Comparison of ENCODE assay signal across 8 cellular contexts in the genomic region with DNA sequence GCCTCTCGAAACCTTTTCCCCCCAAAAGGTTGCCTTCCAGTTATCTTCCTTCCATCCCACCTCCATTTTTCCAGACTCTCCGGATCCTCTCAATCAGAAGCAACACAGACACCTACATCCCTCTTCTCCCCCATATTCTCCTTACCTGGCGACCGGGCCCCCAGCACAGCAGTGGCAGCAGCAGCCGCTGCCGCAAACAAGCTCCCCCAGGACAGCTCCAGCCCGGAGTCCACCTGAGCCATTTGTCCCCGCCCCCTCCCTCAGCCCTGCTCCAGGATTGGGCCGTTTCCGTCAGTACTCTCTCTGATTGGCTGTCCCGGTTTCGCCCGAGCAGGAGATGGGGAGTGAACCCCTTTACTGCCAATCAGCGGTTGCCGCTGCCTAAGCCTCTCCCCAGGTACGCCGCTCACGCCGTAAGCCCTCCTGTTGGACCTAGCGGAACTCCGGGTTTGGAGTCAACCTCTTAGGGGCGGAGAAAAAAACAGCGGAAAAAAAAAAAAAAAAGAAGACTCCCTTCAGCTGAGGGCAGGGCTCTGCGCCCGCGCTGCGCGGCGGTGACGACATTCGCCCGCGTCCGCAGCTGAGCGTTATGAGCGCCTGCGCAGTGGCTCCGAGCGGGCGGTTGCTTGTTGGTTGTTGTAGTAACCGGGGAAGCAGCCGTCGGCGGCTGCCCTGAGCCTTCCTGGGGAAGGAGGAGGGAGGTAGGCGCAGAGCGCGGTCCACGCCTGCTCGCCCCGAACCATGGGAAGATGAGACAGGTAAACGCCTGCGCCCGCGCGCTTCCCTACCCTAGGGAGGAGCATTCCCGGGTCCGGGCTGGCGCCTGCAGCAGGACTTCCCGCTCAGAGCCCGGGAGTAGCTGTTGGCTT. TPM values are rescaled to one million over a fixed set of nuclear protein-coding genes. Genes with fewer than 3 reads are reported as not detected.
DNase-seq lines count a peak whose midpoint lies in the region; ATAC-seq and TF ChIP-seq lines count a peak whose summit lies in the region.

A gene with protein sequence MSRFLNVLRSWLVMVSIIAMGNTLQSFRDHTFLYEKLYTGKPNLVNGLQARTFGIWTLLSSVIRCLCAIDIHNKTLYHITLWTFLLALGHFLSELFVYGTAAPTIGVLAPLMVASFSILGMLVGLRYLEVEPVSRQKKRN (minus strand): TSS at position 247 of the 869 bp plus-strand sequence. CDS start 3,374 bp downstream, outside the sequence.
A gene with protein sequence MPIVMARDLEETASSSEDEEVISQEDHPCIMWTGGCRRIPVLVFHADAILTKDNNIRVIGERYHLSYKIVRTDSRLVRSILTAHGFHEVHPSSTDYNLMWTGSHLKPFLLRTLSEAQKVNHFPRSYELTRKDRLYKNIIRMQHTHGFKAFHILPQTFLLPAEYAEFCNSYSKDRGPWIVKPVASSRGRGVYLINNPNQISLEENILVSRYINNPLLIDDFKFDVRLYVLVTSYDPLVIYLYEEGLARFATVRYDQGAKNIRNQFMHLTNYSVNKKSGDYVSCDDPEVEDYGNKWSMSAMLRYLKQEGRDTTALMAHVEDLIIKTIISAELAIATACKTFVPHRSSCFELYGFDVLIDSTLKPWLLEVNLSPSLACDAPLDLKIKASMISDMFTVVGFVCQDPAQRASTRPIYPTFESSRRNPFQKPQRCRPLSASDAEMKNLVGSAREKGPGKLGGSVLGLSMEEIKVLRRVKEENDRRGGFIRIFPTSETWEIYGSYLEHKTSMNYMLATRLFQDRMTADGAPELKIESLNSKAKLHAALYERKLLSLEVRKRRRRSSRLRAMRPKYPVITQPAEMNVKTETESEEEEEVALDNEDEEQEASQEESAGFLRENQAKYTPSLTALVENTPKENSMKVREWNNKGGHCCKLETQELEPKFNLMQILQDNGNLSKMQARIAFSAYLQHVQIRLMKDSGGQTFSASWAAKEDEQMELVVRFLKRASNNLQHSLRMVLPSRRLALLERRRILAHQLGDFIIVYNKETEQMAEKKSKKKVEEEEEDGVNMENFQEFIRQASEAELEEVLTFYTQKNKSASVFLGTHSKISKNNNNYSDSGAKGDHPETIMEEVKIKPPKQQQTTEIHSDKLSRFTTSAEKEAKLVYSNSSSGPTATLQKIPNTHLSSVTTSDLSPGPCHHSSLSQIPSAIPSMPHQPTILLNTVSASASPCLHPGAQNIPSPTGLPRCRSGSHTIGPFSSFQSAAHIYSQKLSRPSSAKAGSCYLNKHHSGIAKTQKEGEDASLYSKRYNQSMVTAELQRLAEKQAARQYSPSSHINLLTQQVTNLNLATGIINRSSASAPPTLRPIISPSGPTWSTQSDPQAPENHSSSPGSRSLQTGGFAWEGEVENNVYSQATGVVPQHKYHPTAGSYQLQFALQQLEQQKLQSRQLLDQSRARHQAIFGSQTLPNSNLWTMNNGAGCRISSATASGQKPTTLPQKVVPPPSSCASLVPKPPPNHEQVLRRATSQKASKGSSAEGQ (N-terminal part only) (plus strand): TSS at position 617 of the 869 bp plus-strand sequence. CDS start 1,904 bp downstream, outside the sequence.

- no peaks in the 10 kb centered on the region for H3K9me3 Mint-ChIP-seq in central memory CD8-positive, alpha-beta T cell

- 0 to 1% (median 0%) methylated on average over 57 to 60 of the region's 60 CpGs for WGBS in spleen, 5 donors

- TF ChIP-seq CTCF in spleen (IDR thresholded peaks at IDR 0.05 in 8 of 11, conservative IDR thresholded peaks at IDR 0.05 in 3 of 11), result peak in 2 of 11 experiments; percentile 23 to 38

- ATAC-seq in GM19023 (IDR thresholded peaks at IDR 0.05; ENCODE audit: unreplicated experiment), result peak; percentile 97
- peak; percentile 95 for ATAC-seq in HG03280 (IDR thresholded peaks at IDR 0.05; ENCODE audit: unreplicated experiment)
- ATAC-seq in central memory CD8-positive, alpha-beta T cell (replicated peaks; ENCODE audit: extremely low read depth, poor library complexity, severe bottlenecking), result peak; percentile 96

- DNase-seq in AG08396 (ENCODE audit: low spot score), result peak; percentile 95
- peak; percentile 100 for DNase-seq in NCI-H345 treated with DMSO at 0.1 percent for 48 hours (lab: John Stamatoyannopoulos, UW; ENCODE audit: unreplicated experiment)
- DNase-seq in activated CD4-positive, CD25-positive, alpha-beta regulatory T cell (lab: John Stamatoyannopoulos, UW), result peak; percentile 91 to 96 (median 96)
- DNase-seq in central memory CD8-positive, alpha-beta T cell (ENCODE audit: low spot score in 2 of 2), result peak; percentile 91 to 95
- DNase-seq in inferior parietal cortex (ENCODE audit: extremely low spot score), result peak; percentile 94
- DNase-seq in spleen, result peak; percentile 99

- H3K4me1 Mint-ChIP-seq in central memory CD8-positive, alpha-beta T cell, result peaks cover 28% of the 10 kb centered on the region

- no peaks in the 10 kb centered on the region for H3K9me3 ChIP-seq in spleen

- peaks cover 10 to 54% (median 23%) of the 10 kb centered on the region in 6 donors for H3K4me1 ChIP-seq in spleen

- intact Hi-C loops in spleen (cut with DNase I; ENCODE audit: low total_unique reads), result no loop called here

- peaks cover 0 to 42% (median 13%) of the 10 kb centered on the region in 6 donors for H3K36me3 ChIP-seq in spleen

- H3K4me3 ChIP-seq in spleen, result peak within 1 kb of the TSS; percentile 73 to 100 (median 94)

- H3K27ac ChIP-seq in spleen, result peak within 1 kb of the TSS; percentile 74 to 90 (median 87)

- H3K36me3 Mint-ChIP-seq in central memory CD8-positive, alpha-beta T cell (ENCODE audit: insufficient read depth), result peaks cover 17% of the 10 kb centered on the region

- peak in 2 of 3 donors; percentile 23 to 36 for TF ChIP-seq POLR2A in spleen (IDR thresholded peaks at IDR 0.05)

- peak within 1 kb of the TSS; percentile 98 for H3K27ac Mint-ChIP-seq in central memory CD8-positive, alpha-beta T cell (ENCODE audit: low read depth)

- H3K27me3 ChIP-seq in spleen (replicated peaks in 1 of 7), result no peaks in the 10 kb centered on the region

- H3K4me3 Mint-ChIP-seq in central memory CD8-positive, alpha-beta T cell, result peak within 1 kb of the TSS; percentile 92

- H3K27me3 Mint-ChIP-seq in central memory CD8-positive, alpha-beta T cell, result no peaks in the 10 kb centered on the region

RNA-seq across cellular contexts. Expression of the first gene that starts in this region (rescaled TPM):
- total RNA-seq in spleen, result 1 to 10 TPM; 6.1 to 8.6 (median 7.1) TPM
- polyA plus RNA-seq in spleen, result 10 to 100 TPM in 1 of 3 donors, 1 to 10 TPM in 2; 8.7 to 11.1 (median 9.4) TPM

RNA-seq across cellular contexts. Expression of the second gene that starts in this region (rescaled TPM):
- total RNA-seq in spleen, result 10 to 100 TPM; 23.5 to 44.1 (median 36.2) TPM
- polyA plus RNA-seq in spleen, result 1 to 10 TPM; 4.5 to 7.1 (median 5.8) TPM

Comparison
In these comparisons a context has a peak if more than half of its experiments do, and no peak if none do; other contexts are left out.
1. Peak in every context shown above with its lines: DNase-seq, ATAC-seq, H3K4me3 ChIP-seq and H3K27ac ChIP-seq.